ENCODE assay signal across 29 cellular contexts in genomic region chr20:50023116-50023802, GRCh38. TPM values are rescaled to one million over a fixed set of nuclear protein-coding genes. Genes with fewer than 3 reads are reported as not detected.
A peak's percentile ranks its signal among the peaks of the same experiment; 100 is the strongest.
DNase-seq lines count a peak whose midpoint lies in the region; ATAC-seq, FAIRE-seq and TF ChIP-seq lines count a peak whose summit lies in the region.
"Had no signal": no experiment of that assay in that cellular context is flagged by ENCODE, and none has a peak within 500 bp of the region (broad histone marks: within the 10 kb centered on the region; RNA-seq: fewer than 3 reads in every experiment).

No MANE protein-coding gene starts in this region.

- WGBS in H1 (ENCODE audit: extremely low coverage in 1 of 2, insufficient coverage in 1 of 2, insufficient read length in 1 of 2, insufficient replicate concordance in 2 of 2, low coverage in 1 of 2, low lambda C conversion rate in 2 of 2, missing lambda C conversion rate in 1 of 2), 2 experiments = 82% methylated on average over 10 of the region's 10 CpGs; no CpG with 5 or more reads in 1 of the 2 experiments
- no CpG with 5 or more reads among the region's 10 CpGs for WGBS in trophoblast cell (ENCODE audit: extremely low coverage, insufficient coverage, insufficient read length)

- no peaks in the 10 kb centered on the region for H3F3A ChIP-seq in MM.1S (ENCODE audit: insufficient read depth, low read length)

- no peaks in the 10 kb centered on the region for H3K9me2 ChIP-seq in MM.1S (replicated peaks; ENCODE audit: insufficient read depth, low read length)
- H3K9me2 ChIP-seq: SK-N-SH had no signal

- no peak overlapping the region for H2BK20ac ChIP-seq in H1 (ENCODE audit: low read length)

- intact Hi-C loops in Calu3 (cut with micrococcal nuclease; ENCODE audit: unreplicated experiment) = no loop called here

- no peak overlapping the region for H3K56ac ChIP-seq in H1 (replicated peaks; ENCODE audit: insufficient read length, low read depth, low read length)

- H4K20me1 ChIP-seq in MM.1S (ENCODE audit: insufficient read depth, low read length) = no peaks in the 10 kb centered on the region
- H4K20me1 ChIP-seq in H1 (replicated peaks in 1 of 2; ENCODE audit: control insufficient read depth in 1 of 2, insufficient read depth in 2 of 2, low read length in 2 of 2) = no peaks in the 10 kb centered on the region

- H3K9ac ChIP-seq in MM.1S (ENCODE audit: low read length) (no peak overlapping the region), H1 (replicated peaks in 1 of 4; ENCODE audit: extremely low read depth in 1 of 4, low read depth in 3 of 4, low read length in 3 of 4) (no peak overlapping the region), trophoblast cell (ENCODE audit: low read length) (no peak overlapping the region)
- H3K9ac ChIP-seq: SK-N-SH had no signal

- peak overlapping the region; percentile 12 for H3K4me3 Mint-ChIP-seq in Calu3 (ENCODE audit: low read depth, unreplicated experiment)
- H3K4me3 Mint-ChIP-seq: activated naive CD8-positive, alpha-beta T cell treated with anti-CD3 and anti-CD28 coated beads, Interleukin-2, amount 50 U/mL, for 24 hours; central memory CD8-positive, alpha-beta T cell; H9; immature natural killer cell; naive thymus-derived CD4-positive, alpha-beta T cell; T-helper 1 cell treated with Interleukin-12 subunit alpha and Interleukin-12 subunit beta and Interleukin-4 antibody, amounts not matched to agents 30 μg/mL and 1 μg/mL, for 36 hours had no signal

- peak overlapping the region; percentile 46 for H4K8ac ChIP-seq in H1 (ENCODE audit: extremely low read depth, insufficient read depth, low read length)
- no peak overlapping the region for H4K8ac ChIP-seq in trophoblast cell (ENCODE audit: low read depth, low read length)

- H2BK15ac ChIP-seq in H1 (ENCODE audit: low read length) = no peak overlapping the region

- H3K27me3 Mint-ChIP-seq in Calu3 (ENCODE audit: unreplicated experiment) = no peaks in the 10 kb centered on the region
- H3K27me3 Mint-ChIP-seq: activated naive CD8-positive, alpha-beta T cell treated with anti-CD3 and anti-CD28 coated beads, Interleukin-2, amount 50 U/mL, for 24 hours had no signal

- no peaks in the 10 kb centered on the region for H3K79me1 ChIP-seq in H1 (ENCODE audit: low read depth, low read length)
- H3K79me1 ChIP-seq in trophoblast cell (ENCODE audit: low read length) = peaks cover 22% of the 10 kb centered on the region

- peaks cover 10% of the 10 kb centered on the region for H3K4me1 ChIP-seq in MM.1S (ENCODE audit: low read length)
- no peaks in the 10 kb centered on the region for H3K4me1 ChIP-seq in H1 (replicated peaks in 1 of 4; ENCODE audit: control insufficient read depth in 3 of 4, insufficient read depth in 4 of 4, low read length in 3 of 4)
- H3K4me1 ChIP-seq in trophoblast cell (ENCODE audit: control insufficient read depth in 1 of 2, insufficient read depth in 2 of 2, low read length in 2 of 2) = peaks cover 19% of the 10 kb centered on the region in 2 experiments

- H3K23me2 ChIP-seq in H1 (ENCODE audit: low read depth, low read length) = no peaks in the 10 kb centered on the region

- H3K4ac ChIP-seq in H1 (replicated peaks; ENCODE audit: insufficient read length, low read depth, low read length) = no peak overlapping the region
- no peak overlapping the region for H3K4ac ChIP-seq in trophoblast cell (ENCODE audit: low read depth, low read length)

- FAIRE-seq in H1 (lab: Jason Lieb, UNC) = no peak
- FAIRE-seq: D721Med, GM12891, small intestine had no signal

- H2BK5ac ChIP-seq in H1 (ENCODE audit: low read depth, low read length) = no peak overlapping the region
- no peak overlapping the region for H2BK5ac ChIP-seq in trophoblast cell (ENCODE audit: low read depth, low read length, poor library complexity)

- TF ChIP-seq CTCF in Calu3 (IDR thresholded peaks at IDR 0.05; ENCODE audit: unreplicated experiment) (no peak), MM.1S (IDR thresholded peaks at IDR 0.05; ENCODE audit: low read length) (no peak), H1 (IDR thresholded peaks at IDR 0.05; ENCODE audit: control extremely low read depth in 1 of 3, insufficient read depth in 1 of 3, low read depth in 1 of 3, low read length in 3 of 3) (no peak)

- no peak overlapping the region for H3K14ac ChIP-seq in H1 (ENCODE audit: insufficient read length)
- no peak overlapping the region for H3K14ac ChIP-seq in trophoblast cell (ENCODE audit: low read length)

- peaks cover 40% of the 10 kb centered on the region for H3K4me1 Mint-ChIP-seq in Calu3 (ENCODE audit: low read depth, unreplicated experiment)
- H3K4me1 Mint-ChIP-seq: central memory CD8-positive, alpha-beta T cell; H9 had no signal

- POLR2A ChIA-PET in H1 (lab: Charles Lee; ENCODE audit: partially characterized antibody) = interaction anchor here (0.8 to 1.4 kb wide), 3 partner anchors 9 to 40 kb away, joined by 3 to 5 read pairs (median 3); no protein-coding TSS in a partner anchor

- no peaks in the 10 kb centered on the region; the same call in 1 of the 2 replicates for H3K27me3 ChIP-seq in MM.1S (replicated peaks; ENCODE audit: insufficient read depth, low read length)
- no peaks in the 10 kb centered on the region for H3K27me3 ChIP-seq in H1 (replicated peaks in 1 of 4; ENCODE audit: control insufficient read depth in 3 of 4, extremely low read depth in 1 of 4, insufficient read depth in 3 of 4, low read length in 3 of 4)
- no peaks in the 10 kb centered on the region for H3K27me3 ChIP-seq in trophoblast cell (ENCODE audit: insufficient read depth, low read length)
- H3K27me3 ChIP-seq: dorsolateral prefrontal cortex, gastroesophageal sphincter, tibial artery had no signal

- peak overlapping the region; percentile 16; the same call in 1 of the 2 replicates for H2AFZ ChIP-seq in MM.1S (ENCODE audit: low read length)
- no peak overlapping the region for H2AFZ ChIP-seq in H1 (ENCODE audit: low read length)
- H2AFZ ChIP-seq in trophoblast cell (ENCODE audit: insufficient read depth, low read length, poor library complexity) = no peak overlapping the region

- no peak for TF ChIP-seq POLR2A in H1 (IDR thresholded peaks at IDR 0.05; ENCODE audit: control extremely low read depth in 1 of 2, low read depth in 2 of 2, low read length in 2 of 2)

- H3K36me3 Mint-ChIP-seq in Calu3 (ENCODE audit: insufficient read depth, unreplicated experiment) = peaks cover 9% of the 10 kb centered on the region
- H3K36me3 Mint-ChIP-seq: immature natural killer cell; naive thymus-derived CD4-positive, alpha-beta T cell had no signal

- H4K91ac ChIP-seq in H1 (replicated peaks; ENCODE audit: insufficient read length, low read length) (no peak overlapping the region), trophoblast cell (ENCODE audit: low read depth, low read length) (peak overlapping the region; percentile 48)

- no peak for ATAC-seq in GM21390 (IDR thresholded peaks at IDR 0.05; ENCODE audit: unreplicated experiment)
- ATAC-seq: activated naive CD8-positive, alpha-beta T cell treated with anti-CD3 and anti-CD28 coated beads, Interleukin-2, amount 50 U/mL, for 24 hours; gastroesophageal sphincter; left lobe of liver; naive thymus-derived CD4-positive, alpha-beta T cell had no signal

- H2BK12ac ChIP-seq in H1 (ENCODE audit: low read depth, low read length) = no peak overlapping the region
- peak overlapping the region; percentile 11 for H2BK12ac ChIP-seq in trophoblast cell (ENCODE audit: low read length)

- peak overlapping the region; percentile 63 for H3K27ac Mint-ChIP-seq in Calu3 (ENCODE audit: unreplicated experiment)
- H3K27ac Mint-ChIP-seq: activated naive CD8-positive, alpha-beta T cell treated with anti-CD3 and anti-CD28 coated beads, Interleukin-2, amount 50 U/mL, for 24 hours; H9; immature natural killer cell; T-helper 1 cell treated with Interleukin-12 subunit alpha and Interleukin-12 subunit beta and Interleukin-4 antibody, amounts not matched to agents 30 μg/mL and 1 μg/mL, for 36 hours had no signal

- H2AK5ac ChIP-seq in H1 (ENCODE audit: low read depth, low read length) (no peak overlapping the region), trophoblast cell (ENCODE audit: low read length) (peak overlapping the region; percentile 18)

- H3K4me2 ChIP-seq in MM.1S (ENCODE audit: low read depth, low read length) = peak overlapping the region; percentile 63
- no peak overlapping the region for H3K4me2 ChIP-seq in H1 (ENCODE audit: insufficient read depth in 1 of 2, low read depth in 2 of 2, low read length in 2 of 2)
- no peak overlapping the region for H3K4me2 ChIP-seq in trophoblast cell (ENCODE audit: low read length)
- H3K4me2 ChIP-seq: SK-N-SH had no signal

- H3K9me3 ChIP-seq in MM.1S (replicated peaks; ENCODE audit: insufficient read depth, low read length) = no peaks in the 10 kb centered on the region
- H3K9me3 ChIP-seq in H1 (ENCODE audit: insufficient read depth in 2 of 2, low read depth in 1 of 2, low read length in 1 of 2) = no peaks in the 10 kb centered on the region
- no peaks in the 10 kb centered on the region for H3K9me3 ChIP-seq in trophoblast cell (ENCODE audit: insufficient read depth, low read depth, low read length)
- H3K9me3 ChIP-seq: gastroesophageal sphincter, SK-N-SH, tibial artery had no signal

- no peak overlapping the region for H4K12ac ChIP-seq in trophoblast cell (ENCODE audit: low read depth, low read length)

- H3K4me3 ChIP-seq in MM.1S (ENCODE audit: low read length) (peak overlapping the region; percentile 42), H1 (ENCODE audit: extremely low read depth in 1 of 4, insufficient read depth in 2 of 4, low read depth in 3 of 4, low read length in 4 of 4) (no peak overlapping the region), trophoblast cell (ENCODE audit: low read depth, low read length) (no peak overlapping the region)
- H3K4me3 ChIP-seq: dorsolateral prefrontal cortex, gastroesophageal sphincter, tibial artery had no signal

- CTCF ChIA-PET in Calu3 (lab: Charles Lee) = interaction anchor here (0.5 to 1.1 kb wide), 6 partner anchors 11 to 765 kb away, joined by 3 to 7 read pairs (median 3); no protein-coding TSS in a partner anchor
- CTCF ChIA-PET in H1 (lab: Charles Lee; ENCODE audit: partially characterized antibody) = interaction anchor here (1.1 to 2.0 kb wide), 2 partner anchors 48 to 62 kb away, joined by 3 to 9 read pairs; no protein-coding TSS in a partner anchor

- H3K27ac ChIP-seq in MM.1S (ENCODE audit: low read length) = no peak overlapping the region
- no peak overlapping the region for H3K27ac ChIP-seq in H1 (ENCODE audit: low read depth, low read length)
- H3K27ac ChIP-seq in trophoblast cell (ENCODE audit: low read depth, low read length) = no peak overlapping the region
- H3K27ac ChIP-seq: dorsolateral prefrontal cortex, gastroesophageal sphincter, tibial artery had no signal

- H3K18ac ChIP-seq in H1 (ENCODE audit: extremely low read depth, low read length) (no peak overlapping the region), trophoblast cell (ENCODE audit: low read length) (no peak overlapping the region)

- no peak for TF ChIP-seq RAD21 in H1 (IDR thresholded peaks at IDR 0.05 in 1 of 2, conservative IDR thresholded peaks at IDR 0.05 in 1 of 2; ENCODE audit: low read depth in 2 of 2, low read length in 2 of 2)

- H2BK120ac ChIP-seq in H1 (replicated peaks; ENCODE audit: low read depth, low read length) = no peak overlapping the region
- no peak overlapping the region for H2BK120ac ChIP-seq in trophoblast cell (ENCODE audit: insufficient read depth, low read length, poor library complexity)

- DNase-seq in Calu3 (peak; percentile 80), MM.1S (peak; percentile 73), H1 (ENCODE audit: low read depth in 1 of 2, low spot score in 2 of 2) (no peak), trophoblast cell (no peak), NCI-H2196 treated with DMSO at 0.1 percent for 48 hours (lab: John Stamatoyannopoulos, UW; ENCODE audit: unreplicated experiment) (no peak), NCI-H1930 (lab: John Stamatoyannopoulos, UW) (no peak), retina (no peak)
- DNase-seq: activated gamma-delta T cell; activated naive CD8-positive, alpha-beta T cell treated with anti-CD3 and anti-CD28 coated beads, Interleukin-2, amount 50 U/mL, for 24 hours; activated T-cell treated with anti-CD3 and anti-CD28 coated beads, Interleukin-2, amount 50 U/mL, for 1 hour; C1 segment of cervical spinal cord; dorsolateral prefrontal cortex; H9; hypothalamus; immature natural killer cell; naive thymus-derived CD4-positive, alpha-beta T cell; NCI-H2081; NCI-H345; NCI-H774; SK-N-SH; small intestine; tibial artery had no signal

- no peak overlapping the region for H4K5ac ChIP-seq in H1 (ENCODE audit: insufficient read length, low read depth, low read length)

- H3K36me3 ChIP-seq in MM.1S (replicated peaks; ENCODE audit: insufficient read depth, low read length) (no peaks in the 10 kb centered on the region), H1 (ENCODE audit: control insufficient read depth in 2 of 4, insufficient read depth in 4 of 4, low read length in 3 of 4) (no peaks in the 10 kb centered on the region), trophoblast cell (ENCODE audit: control insufficient read depth in 1 of 2, insufficient read depth in 2 of 2, low read length in 2 of 2) (no peaks in the 10 kb centered on the region)
- H3K36me3 ChIP-seq: gastroesophageal sphincter, tibial artery had no signal

- no peaks in the 10 kb centered on the region for H3K9me3 Mint-ChIP-seq in Calu3 (ENCODE audit: low read depth, unreplicated experiment)
- H3K9me3 Mint-ChIP-seq: activated naive CD8-positive, alpha-beta T cell treated with anti-CD3 and anti-CD28 coated beads, Interleukin-2, amount 50 U/mL, for 24 hours; central memory CD8-positive, alpha-beta T cell; H9; immature natural killer cell; naive thymus-derived CD4-positive, alpha-beta T cell; T-helper 1 cell treated with Interleukin-12 subunit alpha and Interleukin-12 subunit beta and Interleukin-4 antibody, amounts not matched to agents 30 μg/mL and 1 μg/mL, for 36 hours had no signal

- no peak overlapping the region for H3K23ac ChIP-seq in H1 (ENCODE audit: insufficient read length)
- no peak overlapping the region for H3K23ac ChIP-seq in trophoblast cell (ENCODE audit: low read length)

- H3K79me2 ChIP-seq in MM.1S (ENCODE audit: low read length) = no peaks in the 10 kb centered on the region
- H3K79me2 ChIP-seq in H1 (ENCODE audit: control insufficient read depth in 1 of 2, insufficient read depth in 2 of 2, low read length in 2 of 2) = no peaks in the 10 kb centered on the region
- H3K79me2 ChIP-seq in trophoblast cell (ENCODE audit: control insufficient read depth, insufficient read depth, low read length, poor library complexity) = peaks cover 3% of the 10 kb centered on the region

- BruUV-seq in Calu3 (replicated peaks; lab: Mats Ljungman, UMichigan) = no TSS peak

- TF ChIP-seq EP300 in H1 (IDR thresholded peaks at IDR 0.05; ENCODE audit: borderline replicate concordance in 1 of 2, low read depth in 2 of 2, low read length in 2 of 2) = no peak

RNA-seq across cellular contexts. Expression of gene SNAI1, which starts 40.5 kb away (rescaled TPM):
- 0.81 and 0.90 TPM in 2 replicates for total RNA-seq in Calu3 (2022)
- 6.5 and 7.7 TPM in 2 replicates for total RNA-seq in H1 (2021; fragmentation: NEBNext Ultra II Directional; extraction: Animal tissue kit (Norgen Biotek cat#: 25700))
- 8.0 and 10.6 TPM in 2 replicates for polyA plus RNA-seq in H1 (2011; rRNA removed)
- polyA plus RNA-seq in H1 (2011; cell fraction: cytosol; rRNA removed) = 2.0 TPM
- 6.6 TPM for polyA plus RNA-seq in H1 (2011; cell fraction: nucleus; rRNA removed)
- 6.9 to 10.2 TPM (median 8.7 TPM) in 4 replicates for polyA plus RNA-seq in H1 (2012, experiment 1 of 2)
- 10.4 TPM for polyA plus RNA-seq in H1 (2012, experiment 2 of 2)
- 6.9 TPM for polyA plus RNA-seq in H1 (2013, experiment 1 of 2)
- 7.0 TPM for polyA plus RNA-seq in H1 (2013, experiment 2 of 2)
- 1.3 and 2.7 TPM in 2 replicates for polyA minus RNA-seq in H1 (2011; rRNA and poly(A)+ RNA removed)
- 2.4 TPM for polyA minus RNA-seq in H1 (2011; cell fraction: cytosol; rRNA and poly(A)+ RNA removed)
- polyA minus RNA-seq in H1 (2011; cell fraction: nucleus; rRNA and poly(A)+ RNA removed) = 7.8 TPM
- polyA plus RNA-seq in trophoblast cell (2013) = 74.2 and 76.9 TPM in 2 replicates

Comparison
In these comparisons a context has a peak if more than half of its experiments do, and no peak if none do; other contexts are left out.
1. DNase-seq: peak in Calu3 (single experiment) and MM.1S (single experiment); none in H1 (0 of 2), trophoblast cell (0 of 2), NCI-H2196 treated with DMSO at 0.1 percent for 48 hours (single experiment), NCI-H1930 (0 of 2) and retina (single experiment).